Comparison of ENCODE assay signal across 26 cellular contexts in genomic region chr1:204241050-204241449, GRCh38. TPM values are rescaled to one million over a fixed set of nuclear protein-coding genes. Genes with fewer than 3 reads are reported as not detected.
DNase-seq lines count a peak whose midpoint lies in the region; ATAC-seq and TF ChIP-seq lines count a peak whose summit lies in the region.
"Had no signal": no experiment of that assay in that cellular context is flagged by ENCODE, and none has a peak within 500 bp of the region (broad histone marks: within the 10 kb centered on the region; RNA-seq: fewer than 3 reads in every experiment).

No MANE protein-coding gene starts in this region.

- H3K4me1 ChIP-seq in foreskin keratinocyte = peaks cover 5% of the 10 kb centered on the region
- H3K4me1 ChIP-seq: body of pancreas, colonic mucosa, heart left ventricle, transverse colon had no signal

- DNase-seq in ACHN (peak; percentile 23), ELF-1 (ENCODE audit: low read depth, low spot score) (peak; percentile 34), OCI-M1 (lab: John Stamatoyannopoulos, UW) (peak; percentile 18), foreskin keratinocyte (peak; percentile 29 to 63), dorsolateral prefrontal cortex (no peak), globus pallidus (ENCODE audit: low spot score) (no peak), T-helper 2 cell (no peak)
- DNase-seq: activated CD8-positive, alpha-beta memory T cell treated with anti-CD3 and anti-CD28 coated beads, Interleukin-2, amount 50 U/mL, for 48 hours; activated naive CD8-positive, alpha-beta T cell treated with anti-CD3 and anti-CD28 coated beads, Interleukin-2, amount 10 ng/mL, durations not matched to agents 7 days and 5 days; body of pancreas; colonic mucosa; heart left ventricle; Kasumi-1; mucosa of descending colon; NCI-H1105 treated with DMSO at 0.1 percent for 48 hours; NCI-H2081; NCI-H510A; NK-92 treated with Interleukin-12 subunit alpha and Interleukin-12 subunit beta, amount 100 ng/mL, for 24 hours; stimulated activated CD4-positive, alpha-beta T cell treated with anti-CD3 and anti-CD28 coated beads, Interleukin-4, amount 100 ng/mL, for 24 hours; stimulated activated naive CD8-positive, alpha-beta T cell treated with anti-CD3 and anti-CD28 coated beads, Interleukin-15, amount 100 ng/mL, for 72 hours; T-cell; transverse colon; WERI-Rb-1 had no signal

- H3K27ac ChIP-seq in foreskin keratinocyte (no peak overlapping the region), dorsolateral prefrontal cortex (no peak overlapping the region)
- H3K27ac ChIP-seq: body of pancreas, colonic mucosa, heart left ventricle, transverse colon, WERI-Rb-1 had no signal

- in situ Hi-C loops in ACHN (cut with HindIII; ENCODE audit: low pct_ligation_motif_present, low pct_unique_long_range_greater_than_20kb, low sequenced_read_pairs) = no loop called here

- no peaks in the 10 kb centered on the region for H3K27me3 ChIP-seq in foreskin keratinocyte
- no peaks in the 10 kb centered on the region for H3K27me3 ChIP-seq in dorsolateral prefrontal cortex
- H3K27me3 ChIP-seq: body of pancreas, colonic mucosa, heart left ventricle, transverse colon had no signal

- TF ChIP-seq CTCF in foreskin keratinocyte (conservative IDR thresholded peaks at IDR 0.05) (peak; percentile 50), dorsolateral prefrontal cortex (IDR thresholded peaks at IDR 0.05 in 54 of 56, conservative IDR thresholded peaks at IDR 0.05 in 2 of 56; ENCODE audit: low read depth in 1 of 56, partially characterized antibody in 56 of 56) (no peak)

- ATAC-seq in foreskin keratinocyte = peak; percentile 81
- no peak for ATAC-seq in HG02798 (IDR thresholded peaks at IDR 0.05; ENCODE audit: poor library complexity, unreplicated experiment)
- ATAC-seq: body of pancreas; mucosa of descending colon; stimulated activated naive CD8-positive, alpha-beta T cell treated with anti-CD3 and anti-CD28 coated beads, Interleukin-15, amount 100 ng/mL, for 72 hours; T-cell had no signal

- H3K4me3 ChIP-seq in dorsolateral prefrontal cortex = no peak overlapping the region
- H3K4me3 ChIP-seq: body of pancreas, colonic mucosa, heart left ventricle, mucosa of descending colon, transverse colon had no signal

- intact Hi-C loops in dorsolateral prefrontal cortex (cut with DNase I) = no loop called here

RNA-seq across cellular contexts. Expression of gene GOLT1A, which starts 27.3 kb away (rescaled TPM):
- 0.53 and 0.85 TPM in 2 replicates for total RNA-seq in foreskin keratinocyte
- polyA plus RNA-seq in foreskin keratinocyte = 0.60 and 0.67 TPM in 2 replicates
- total RNA-seq in dorsolateral prefrontal cortex = 1 to 10 TPM in 99 of 120 experiments, under 1 TPM in 14, not detected in 7; 0.56 to 7.7 (median 1.9) TPM
- total RNA-seq: activated naive CD8-positive, alpha-beta T cell treated with anti-CD3 and anti-CD28 coated beads, Interleukin-2, amount 10 ng/mL, durations not matched to agents 7 days and 5 days; G401; neural crest cell had no signal

RNA-seq across cellular contexts. Expression of gene KISS1, which starts 44.8 kb away (rescaled TPM):
- not detected in 2 replicates for total RNA-seq in foreskin keratinocyte
- polyA plus RNA-seq in foreskin keratinocyte = not detected in 2 replicates
- total RNA-seq in dorsolateral prefrontal cortex = 1 to 10 TPM in 6 of 120 experiments, under 1 TPM in 1, not detected in 113; 0.86 to 2.7 (median 1.6) TPM
- total RNA-seq: activated naive CD8-positive, alpha-beta T cell treated with anti-CD3 and anti-CD28 coated beads, Interleukin-2, amount 10 ng/mL, durations not matched to agents 7 days and 5 days; body of pancreas; G401; heart left ventricle; neural crest cell; T-cell; transverse colon had no signal
- polyA plus RNA-seq: heart left ventricle had no signal

Comparison
In these comparisons a context has a peak if more than half of its experiments do, and no peak if none do; other contexts are left out.
1. DNase-seq: peak in ACHN (single experiment), ELF-1 (single experiment), OCI-M1 (single experiment) and foreskin keratinocyte (2 of 2); none in dorsolateral prefrontal cortex (0 of 10), globus pallidus (single experiment) and T-helper 2 cell (0 of 5).